ENCODE assay signal across 1 cellular context in genomic region chr6:44126320-44127149, GRCh38.
TF ChIP-seq lines count a peak whose summit lies in the region.

No MANE protein-coding gene starts in this region.

TF ChIP-seq in K562, 482 proteins besides CTCF, POLR2A, EP300 and RAD21 (continued from another document and continues in another):
- TF ChIP-seq BCLAF1 (IDR thresholded peaks at IDR 0.05; ENCODE audit: borderline replicate concordance in 1 of 2, control insufficient read depth in 1 of 2, low read depth in 2 of 2, low read length in 1 of 2) = no peak
- no peak for TF ChIP-seq ATF3 (IDR thresholded peaks at IDR 0.05)
- TF ChIP-seq ATF3 (CRISPR knock-in tag; conservative IDR thresholded peaks at IDR 0.05) = no peak
- no peak for TF ChIP-seq JUNB (CRISPR knock-in tag; conservative IDR thresholded peaks at IDR 0.05)
- TF ChIP-seq ZNF217 (CRISPR knock-in tag; IDR thresholded peaks at IDR 0.05) = no peak
- no peak for TF ChIP-seq ZNF740 (CRISPR knock-in tag; IDR thresholded peaks at IDR 0.05)
- TF ChIP-seq ZNF740 (tag; IDR thresholded peaks at IDR 0.05) = no peak; a peak in 1 of 4 replicates
- TF ChIP-seq NR4A1 (CRISPR knock-in tag; IDR thresholded peaks at IDR 0.05) = no peak
- TF ChIP-seq NR4A1 (tag; IDR thresholded peaks at IDR 0.05) = no peak
- no peak for TF ChIP-seq PHB2 (IDR thresholded peaks at IDR 0.05; ENCODE audit: low read depth)
- no peak for TF ChIP-seq ZNF764 (CRISPR knock-in tag; IDR thresholded peaks at IDR 0.05; ENCODE audit: low read depth)
- TF ChIP-seq PHB (CRISPR knock-in tag; IDR thresholded peaks at IDR 0.05) = no peak
- TF ChIP-seq CBX2 (IDR thresholded peaks at IDR 0.05; ENCODE audit: insufficient read depth, low read length, poor library complexity, severe bottlenecking) = no peak
- TF ChIP-seq ZNF644 (tag; IDR thresholded peaks at IDR 0.05; ENCODE audit: low read depth) = no peak
- no peak for TF ChIP-seq PTBP1 (IDR thresholded peaks at IDR 0.05; ENCODE audit: low read depth, low read length)
- TF ChIP-seq SRSF9 (IDR thresholded peaks at IDR 0.05; ENCODE audit: borderline replicate concordance, low read depth, low read length) = no peak
- no peak for TF ChIP-seq TEAD2 (tag; IDR thresholded peaks at IDR 0.05)
- TF ChIP-seq RUNX1 (IDR thresholded peaks at IDR 0.05; ENCODE audit: low read depth) = no peak
- TF ChIP-seq RBFOX2 (IDR thresholded peaks at IDR 0.05; ENCODE audit: low read depth, low read length) = no peak
- no peak for TF ChIP-seq TCFL5 (CRISPR knock-in tag; conservative IDR thresholded peaks at IDR 0.05)
- TF ChIP-seq POLR2AphosphoS5 (IDR thresholded peaks at IDR 0.05; ENCODE audit: control insufficient read depth, insufficient read depth, low read depth, low read length) = no peak
- TF ChIP-seq SMARCB1 (IDR thresholded peaks at IDR 0.05; ENCODE audit: insufficient read length, low read depth) = no peak
- TF ChIP-seq NFE2L1 (tag; IDR thresholded peaks at IDR 0.05; ENCODE audit: borderline replicate concordance, low read depth) = no peak
- TF ChIP-seq ZC3H4 (CRISPR knock-in tag; IDR thresholded peaks at IDR 0.05; ENCODE audit: borderline replicate concordance) = no peak
- TF ChIP-seq ZNF324 (CRISPR knock-in tag; IDR thresholded peaks at IDR 0.05) = no peak
- TF ChIP-seq STAT6 (CRISPR knock-in tag; IDR thresholded peaks at IDR 0.05) = no peak
- no peak for TF ChIP-seq STAT5B (CRISPR knock-in tag; IDR thresholded peaks at IDR 0.05)
- TF ChIP-seq FUS (optimal IDR thresholded peaks at IDR 0.05; ENCODE audit: low read depth, low read length) = no peak
- TF ChIP-seq GMEB1 (CRISPR knock-in tag; IDR thresholded peaks at IDR 0.05) = no peak
- TF ChIP-seq ZC3H8 (IDR thresholded peaks at IDR 0.05) = no peak
- TF ChIP-seq EHMT2 (IDR thresholded peaks at IDR 0.05) = no peak
- no peak for TF ChIP-seq GATA2 (CRISPR knock-in tag; IDR thresholded peaks at IDR 0.05)
- TF ChIP-seq STAG1 (CRISPR knock-in tag; IDR thresholded peaks at IDR 0.05; ENCODE audit: borderline replicate concordance) = no peak
- TF ChIP-seq ZNF282 (CRISPR knock-in tag; IDR thresholded peaks at IDR 0.05) = no peak
- no peak for TF ChIP-seq E2F4 (CRISPR knock-in tag; IDR thresholded peaks at IDR 0.05; ENCODE audit: low read depth)
- TF ChIP-seq ZNF175 (CRISPR knock-in tag; IDR thresholded peaks at IDR 0.05; ENCODE audit: low read depth) = no peak
- TF ChIP-seq STAT5A (IDR thresholded peaks at IDR 0.05; ENCODE audit: borderline replicate concordance, low read length) = no peak
- TF ChIP-seq MAX (CRISPR knock-in tag; IDR thresholded peaks at IDR 0.05) = no peak
- no peak for TF ChIP-seq ZSCAN29 (IDR thresholded peaks at IDR 0.05)
- TF ChIP-seq NR1H2 (CRISPR knock-in tag; IDR thresholded peaks at IDR 0.05) = no peak
- TF ChIP-seq CBFA2T2 (conservative IDR thresholded peaks at IDR 0.05) = 0 out of 2 replicates have a peak, but pooled peaks have one; percentile 19
- TF ChIP-seq KAT7 (CRISPR knock-in tag; IDR thresholded peaks at IDR 0.05; ENCODE audit: borderline replicate concordance) = no peak
- TF ChIP-seq JUN (IDR thresholded peaks at IDR 0.05; ENCODE audit: borderline replicate concordance, low read depth, low read length) = 0 out of 2 replicates have a peak, but pooled peaks have one; percentile 27
- no peak for TF ChIP-seq JUN (CRISPR knock-in tag; IDR thresholded peaks at IDR 0.05; ENCODE audit: borderline replicate concordance)
- TF ChIP-seq CHCHD3 (CRISPR knock-in tag; IDR thresholded peaks at IDR 0.05) = no peak
- TF ChIP-seq ZNF263 (CRISPR knock-in tag; IDR thresholded peaks at IDR 0.05; ENCODE audit: borderline replicate concordance) = no peak
- TF ChIP-seq ETV6 (IDR thresholded peaks at IDR 0.05; ENCODE audit: borderline replicate concordance in 1 of 2, low read depth in 2 of 2, low read length in 1 of 2) = no peak
- TF ChIP-seq ETV6 (CRISPR knock-in tag; IDR thresholded peaks at IDR 0.05; ENCODE audit: borderline replicate concordance) = no peak
- no peak for TF ChIP-seq FOXK2 (conservative IDR thresholded peaks at IDR 0.05 in 1 of 2, IDR thresholded peaks at IDR 0.05 in 1 of 2; ENCODE audit: low read depth in 2 of 2)
- no peak for TF ChIP-seq ZNF143 (CRISPR knock-in tag; IDR thresholded peaks at IDR 0.05)
- TF ChIP-seq HDAC3 (IDR thresholded peaks at IDR 0.05; ENCODE audit: borderline replicate concordance, partially characterized antibody) = peak; percentile 15
- no peak for TF ChIP-seq THRAP3 (IDR thresholded peaks at IDR 0.05; ENCODE audit: borderline replicate concordance)
- no peak for TF ChIP-seq CBX8 (IDR thresholded peaks at IDR 0.05; ENCODE audit: borderline replicate concordance, extremely low read depth, low read depth, low read length, poor library complexity, severe bottlenecking)
- TF ChIP-seq EZH2 (IDR thresholded peaks at IDR 0.05; ENCODE audit: borderline replicate concordance, low read depth, low read length) = no peak
- peak; percentile 71 for TF ChIP-seq DPF2 (IDR thresholded peaks at IDR 0.05)
- no peak for TF ChIP-seq ADNP (tag; IDR thresholded peaks at IDR 0.05)
- TF ChIP-seq ZBTB7A (IDR thresholded peaks at IDR 0.05; ENCODE audit: borderline replicate concordance, control insufficient read depth, low read depth, low read length) = peak; percentile 79; the same call in 1 of the 2 replicates
- TF ChIP-seq ZBTB26 (CRISPR knock-in tag; IDR thresholded peaks at IDR 0.05) = no peak
- peak in 1 of 2 experiments; percentile 41; a peak in 1 of 4 replicates for TF ChIP-seq HDAC1 (IDR thresholded peaks at IDR 0.05)
- TF ChIP-seq CXXC5 (CRISPR knock-in tag; IDR thresholded peaks at IDR 0.05) = peak; percentile 66; the same call in 1 of the 2 replicates
